8 cellular contexts compared by ENCODE assay signal in the genomic region with DNA sequence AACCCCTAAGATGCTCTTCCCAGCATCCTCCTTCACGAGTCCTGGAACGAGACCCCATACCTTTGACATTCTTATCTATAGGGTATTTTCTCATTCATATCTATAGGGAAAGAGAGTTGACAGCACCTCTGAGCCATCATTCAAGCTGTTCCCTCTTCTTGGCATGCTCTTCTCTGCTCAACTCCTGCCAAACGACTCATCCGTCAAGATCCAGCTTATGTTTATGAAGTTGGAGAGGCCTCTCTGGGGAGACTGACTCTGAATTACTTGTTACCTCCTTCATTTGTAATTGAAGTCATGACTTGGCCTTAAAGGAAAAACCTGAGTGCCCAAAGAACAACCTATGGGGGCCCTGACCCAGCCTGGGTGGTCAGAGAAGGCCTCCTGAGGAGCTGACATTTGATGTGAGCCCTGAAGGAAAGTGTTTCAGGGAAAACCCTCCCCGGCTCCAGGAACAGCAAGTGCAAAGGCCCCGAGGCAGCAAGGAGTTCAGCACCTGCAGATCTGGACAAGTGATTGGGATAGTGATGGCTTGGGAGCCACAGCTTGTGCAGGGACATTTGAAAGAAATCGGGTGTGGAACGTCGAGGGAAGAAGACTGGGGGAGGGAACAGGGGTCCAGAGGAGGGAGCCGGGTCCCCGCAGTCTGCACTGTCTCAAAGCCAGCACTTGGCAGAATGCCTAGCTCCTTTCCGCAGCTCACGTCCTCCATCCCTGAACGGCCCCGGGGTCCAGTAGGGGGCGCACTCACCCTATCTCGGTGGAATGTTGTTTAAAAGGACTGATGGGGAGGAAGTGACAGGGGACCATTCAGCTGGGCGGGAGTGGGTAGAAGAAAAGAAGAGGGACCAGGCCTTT. TPM values are rescaled to one million over a fixed set of nuclear protein-coding genes. Genes with fewer than 3 reads are reported as not detected.
DNase-seq lines count a peak whose midpoint lies in the region; ATAC-seq and TF ChIP-seq lines count a peak whose summit lies in the region.

No MANE protein-coding gene starts in this region.

- no peak overlapping the region for H3K4me3 Mint-ChIP-seq in activated CD4-positive, alpha-beta T cell treated with anti-CD3 and anti-CD28 coated beads, Interleukin-2, amount 10 ng/mL, durations not matched to agents 24 days and 14 days

- ATAC-seq in HG03378 (IDR thresholded peaks at IDR 0.05; ENCODE audit: unreplicated experiment), result no peak

- H3K4me3 ChIP-seq in GM12875 (ENCODE audit: low read depth, low read length), result no peak overlapping the region
- no peak overlapping the region for H3K4me3 ChIP-seq in effector memory CD4-positive, alpha-beta T cell (ENCODE audit: insufficient read depth, low read depth, low read length, poor library complexity, severe bottlenecking)
- no peak overlapping the region for H3K4me3 ChIP-seq in mesendoderm (ENCODE audit: low read length)

- no peaks in the 10 kb centered on the region for H3K9me3 ChIP-seq in effector memory CD4-positive, alpha-beta T cell (ENCODE audit: control insufficient read depth, low read length)

- no peak overlapping the region for H3K4me2 ChIP-seq in mesendoderm (ENCODE audit: low read length)

- H3K56ac ChIP-seq in mesendoderm (ENCODE audit: low read length), result no peak overlapping the region

- H4K8ac ChIP-seq in mesendoderm (ENCODE audit: low read depth, low read length), result no peak overlapping the region

- H3K79me1 ChIP-seq in mesendoderm (ENCODE audit: low read length), result no peaks in the 10 kb centered on the region

- H3K9me3 Mint-ChIP-seq in activated CD4-positive, alpha-beta T cell treated with anti-CD3 and anti-CD28 coated beads, Interleukin-2, amount 10 ng/mL, durations not matched to agents 24 days and 14 days, result peaks cover 3% of the 10 kb centered on the region

- no peaks in the 10 kb centered on the region for H3K36me3 Mint-ChIP-seq in activated CD4-positive, alpha-beta T cell treated with anti-CD3 and anti-CD28 coated beads, Interleukin-2, amount 10 ng/mL, durations not matched to agents 24 days and 14 days (ENCODE audit: low read depth)

- H3K18ac ChIP-seq in mesendoderm (ENCODE audit: low read length), result no peak overlapping the region

- H2BK5ac ChIP-seq in mesendoderm (ENCODE audit: low read length), result no peak overlapping the region

- DNase-seq in NCI-H2196 treated with DMSO at 0.1 percent for 48 hours (lab: John Stamatoyannopoulos, UW; ENCODE audit: unreplicated experiment) (peak; percentile 45), mesendoderm (peak; percentile 89)
- DNase-seq in activated CD4-positive, alpha-beta T cell treated with anti-CD3 and anti-CD28 coated beads, Interleukin-2, amount 10 ng/mL, durations not matched to agents 24 days and 14 days, result peak; percentile 92
- DNase-seq in effector memory CD4-positive, alpha-beta T cell, result peak; percentile 6 to 14 (median 11)
- peak; percentile 93 for DNase-seq in stimulated activated CD8-positive, alpha-beta memory T cell treated with anti-CD3 and anti-CD28 coated beads, Interleukin-4, amount 100 ng/mL, for 48 hours

- H3K27ac ChIP-seq in 22Rv1 (no peak overlapping the region), mesendoderm (ENCODE audit: low read depth, low read length) (no peak overlapping the region)
- no peak overlapping the region for H3K27ac ChIP-seq in effector memory CD4-positive, alpha-beta T cell (ENCODE audit: insufficient read depth, low read length, poor library complexity, severe bottlenecking)

- TF ChIP-seq CTCF in 22Rv1 (IDR thresholded peaks at IDR 0.05), result peak; percentile 73
- peak; percentile 82 for TF ChIP-seq CTCF in GM12875 (IDR thresholded peaks at IDR 0.05; ENCODE audit: borderline replicate concordance, insufficient read depth, low read depth, low read length)

- H3K79me2 ChIP-seq in mesendoderm (ENCODE audit: control insufficient read depth, insufficient read depth, low read length), result no peaks in the 10 kb centered on the region

- peaks cover 19% of the 10 kb centered on the region for H3K27me3 Mint-ChIP-seq in activated CD4-positive, alpha-beta T cell treated with anti-CD3 and anti-CD28 coated beads, Interleukin-2, amount 10 ng/mL, durations not matched to agents 24 days and 14 days

- no peak overlapping the region for H3K4ac ChIP-seq in mesendoderm (ENCODE audit: low read depth, low read length)

- no peak overlapping the region for H4K5ac ChIP-seq in mesendoderm (ENCODE audit: low read length)

- no peaks in the 10 kb centered on the region for H3K27me3 ChIP-seq in effector memory CD4-positive, alpha-beta T cell (replicated peaks; ENCODE audit: control insufficient read depth, insufficient read depth, low read length, poor library complexity, severe bottlenecking)
- H3K27me3 ChIP-seq in mesendoderm (ENCODE audit: insufficient read depth, low read length, poor library complexity), result no peaks in the 10 kb centered on the region

- no peak overlapping the region for H2BK120ac ChIP-seq in mesendoderm (ENCODE audit: low read depth, low read length)

- WGBS in mesendoderm (ENCODE audit: extremely low coverage, insufficient coverage, low lambda C conversion rate), result no CpG with 5 or more reads among the region's 18 CpGs

- H3K23ac ChIP-seq in mesendoderm (ENCODE audit: low read length), result no peak overlapping the region

- H2BK15ac ChIP-seq in mesendoderm (replicated peaks; ENCODE audit: low read depth), result no peak overlapping the region

- no peaks in the 10 kb centered on the region for H3K36me3 ChIP-seq in effector memory CD4-positive, alpha-beta T cell (ENCODE audit: control insufficient read depth, insufficient read depth, low read length)
- H3K36me3 ChIP-seq in mesendoderm (ENCODE audit: control insufficient read depth, insufficient read depth, low read length), result no peaks in the 10 kb centered on the region

- no peak overlapping the region for H2AK5ac ChIP-seq in mesendoderm (ENCODE audit: low read length)

- H3K27ac Mint-ChIP-seq in activated CD4-positive, alpha-beta T cell treated with anti-CD3 and anti-CD28 coated beads, Interleukin-2, amount 10 ng/mL, durations not matched to agents 24 days and 14 days, result no peak overlapping the region

- no peaks in the 10 kb centered on the region for H3K4me1 ChIP-seq in effector memory CD4-positive, alpha-beta T cell (ENCODE audit: control insufficient read depth, insufficient read depth, low read length, poor library complexity, severe bottlenecking)
- no peaks in the 10 kb centered on the region for H3K4me1 ChIP-seq in mesendoderm (ENCODE audit: control insufficient read depth, low read depth, low read length)

- H3K9ac ChIP-seq in mesendoderm (ENCODE audit: low read length), result no peak overlapping the region

- intact Hi-C loops in activated CD4-positive, alpha-beta T cell treated with anti-CD3 and anti-CD28 coated beads, Interleukin-2, amount 10 ng/mL, durations not matched to agents 24 days and 14 days (cut with micrococcal nuclease), result loop anchor here (1.0 to 10.0 kb wide), 2 partner anchors 65 to 620 kb away; no protein-coding TSS in a partner anchor

- H3K4me1 Mint-ChIP-seq in activated CD4-positive, alpha-beta T cell treated with anti-CD3 and anti-CD28 coated beads, Interleukin-2, amount 10 ng/mL, durations not matched to agents 24 days and 14 days, result peaks cover 5% of the 10 kb centered on the region

RNA-seq across cellular contexts. Expression of gene CDA, which starts 14.0 kb away (rescaled TPM):
- total RNA-seq in activated CD4-positive, alpha-beta T cell treated with anti-CD3 and anti-CD28 coated beads, Interleukin-2, amount 10 ng/mL, durations not matched to agents 24 days and 14 days, result not detected in 2 replicates
- 66.8 TPM for polyA plus RNA-seq in mesendoderm (2013, experiment 1 of 2)
- 60.1 TPM for polyA plus RNA-seq in mesendoderm (2013, experiment 2 of 2)

RNA-seq across cellular contexts. Expression of gene FAM43B, which starts 22.5 kb away (rescaled TPM):
- total RNA-seq in activated CD4-positive, alpha-beta T cell treated with anti-CD3 and anti-CD28 coated beads, Interleukin-2, amount 10 ng/mL, durations not matched to agents 24 days and 14 days, result not detected in 2 replicates
- polyA plus RNA-seq in mesendoderm (2013, experiment 1 of 2), result 0.80 TPM
- 0.73 TPM for polyA plus RNA-seq in mesendoderm (2013, experiment 2 of 2)

RNA-seq across cellular contexts. Expression of gene PINK1, which starts 58.3 kb away (rescaled TPM):
- 2.0 and 2.4 TPM in 2 replicates for total RNA-seq in activated CD4-positive, alpha-beta T cell treated with anti-CD3 and anti-CD28 coated beads, Interleukin-2, amount 10 ng/mL, durations not matched to agents 24 days and 14 days
- 51.6 TPM for polyA plus RNA-seq in mesendoderm (2013, experiment 1 of 2)
- 51.8 TPM for polyA plus RNA-seq in mesendoderm (2013, experiment 2 of 2)

Comparison
In these comparisons a context has a peak if more than half of its experiments do, and no peak if none do; other contexts are left out.
1. DNase-seq: peak in every context shown above with its lines; median percentile 93 in stimulated activated CD8-positive, alpha-beta memory T cell treated with anti-CD3 and anti-CD28 coated beads, Interleukin-4, amount 100 ng/mL, for 48 hours; 92 in activated CD4-positive, alpha-beta T cell treated with anti-CD3 and anti-CD28 coated beads, Interleukin-2, amount 10 ng/mL, durations not matched to agents 24 days and 14 days; 89 in mesendoderm; 45 in NCI-H2196 treated with DMSO at 0.1 percent for 48 hours; 11 in effector memory CD4-positive, alpha-beta T cell.